In genomic region chr15:48059786-48060185, GRCh38 we compare ENCODE assay signal across 16 cellular contexts.
DNase-seq lines count a peak whose midpoint lies in the region; ATAC-seq and TF ChIP-seq lines count a peak whose summit lies in the region.
"Had no signal": no experiment of that assay in that cellular context is flagged by ENCODE, and none has a peak within 500 bp of the region (broad histone marks: within the 10 kb centered on the region; RNA-seq: fewer than 3 reads in every experiment).

No MANE protein-coding gene starts in this region.

- no peak overlapping the region for H3K4me3 Mint-ChIP-seq in activated T-cell treated with anti-CD3 and anti-CD28 coated beads, Interleukin-2, amount 50 U/mL, for 24 hours
- H3K4me3 Mint-ChIP-seq: activated CD4-positive, alpha-beta memory T cell treated with anti-CD3 and anti-CD28 coated beads for 36 hours; B cell; dendritic cell treated with granulocyte-macrophage colony-stimulating factor and Interleukin-4, amounts not matched to agents 40 ng/mL and 50 ng/mL, for 4 days; memory B cell had no signal

- intact Hi-C loops in left ventricle myocardium superior (cut with micrococcal nuclease) (no loop called here), posterior cingulate gyrus (cut with DNase I) (no loop called here)

- no peak for TF ChIP-seq CTCF in AG10803 (conservative IDR thresholded peaks at IDR 0.05; ENCODE audit: low read length)

- ATAC-seq in left ventricle myocardium superior = peak; percentile 30
- ATAC-seq in HG02571 (IDR thresholded peaks at IDR 0.05; ENCODE audit: unreplicated experiment) = no peak

- DNase-seq in AG10803 (ENCODE audit: low read depth) = peak; percentile 26
- peak in 46 of 56 donors; percentile 1 to 76 (median 40) for DNase-seq in amygdala (lab: John Stamatoyannopoulos, UW)
- peak; percentile 61 for DNase-seq in left ventricle myocardium superior
- peak; percentile 14 to 88 (median 39) for DNase-seq in posterior cingulate gyrus
- no peak for DNase-seq in stimulated activated CD4-positive, alpha-beta T cell treated with anti-CD3 and anti-CD28 coated beads, Interleukin-15, amount 100 ng/mL, for 24 hours
- no peak for DNase-seq in GF-D8 (lab: John Stamatoyannopoulos, UW)
- DNase-seq in activated T-cell treated with anti-CD3 and anti-CD28 coated beads, Interleukin-2, amount 50 U/mL, for 24 hours = no peak
- DNase-seq: activated CD4-positive, alpha-beta memory T cell treated with anti-CD3 and anti-CD28 coated beads for 36 hours; activated gamma-delta T cell; EL; Kasumi-1; T-helper 2 cell had no signal

- no peaks in the 10 kb centered on the region for H3K36me3 Mint-ChIP-seq in activated T-cell treated with anti-CD3 and anti-CD28 coated beads, Interleukin-2, amount 50 U/mL, for 24 hours (ENCODE audit: low read depth)
- H3K36me3 Mint-ChIP-seq: activated CD4-positive, alpha-beta memory T cell treated with anti-CD3 and anti-CD28 coated beads for 36 hours; memory B cell had no signal

- H3K27ac Mint-ChIP-seq in activated T-cell treated with anti-CD3 and anti-CD28 coated beads, Interleukin-2, amount 50 U/mL, for 24 hours = no peak overlapping the region
- H3K27ac Mint-ChIP-seq: activated CD4-positive, alpha-beta memory T cell treated with anti-CD3 and anti-CD28 coated beads for 36 hours; B cell; dendritic cell treated with granulocyte-macrophage colony-stimulating factor and Interleukin-4, amounts not matched to agents 40 ng/mL and 50 ng/mL, for 4 days; memory B cell had no signal

- H3K4me3 ChIP-seq in AG10803 (ENCODE audit: low read length) = no peak overlapping the region

- H3K4me1 Mint-ChIP-seq in activated T-cell treated with anti-CD3 and anti-CD28 coated beads, Interleukin-2, amount 50 U/mL, for 24 hours (ENCODE audit: low read depth) = no peaks in the 10 kb centered on the region
- H3K4me1 Mint-ChIP-seq: B cell, memory B cell had no signal

- H3K27me3 Mint-ChIP-seq in activated T-cell treated with anti-CD3 and anti-CD28 coated beads, Interleukin-2, amount 50 U/mL, for 24 hours = peaks cover 5% of the 10 kb centered on the region
- H3K27me3 Mint-ChIP-seq: activated CD4-positive, alpha-beta memory T cell treated with anti-CD3 and anti-CD28 coated beads for 36 hours; dendritic cell treated with granulocyte-macrophage colony-stimulating factor and Interleukin-4, amounts not matched to agents 40 ng/mL and 50 ng/mL, for 4 days had no signal

- H3K9me3 Mint-ChIP-seq in activated T-cell treated with anti-CD3 and anti-CD28 coated beads, Interleukin-2, amount 50 U/mL, for 24 hours = no peaks in the 10 kb centered on the region
- H3K9me3 Mint-ChIP-seq: dendritic cell treated with granulocyte-macrophage colony-stimulating factor and Interleukin-4, amounts not matched to agents 40 ng/mL and 50 ng/mL, for 4 days had no signal

Comparison
In these comparisons a context has a peak if more than half of its experiments do, and no peak if none do; other contexts are left out.
1. DNase-seq: peak in AG10803 (single experiment), amygdala (46 of 56), left ventricle myocardium superior (single experiment) and posterior cingulate gyrus (10 of 10); none in stimulated activated CD4-positive, alpha-beta T cell treated with anti-CD3 and anti-CD28 coated beads, Interleukin-15, amount 100 ng/mL, for 24 hours (single experiment), GF-D8 (single experiment) and activated T-cell treated with anti-CD3 and anti-CD28 coated beads, Interleukin-2, amount 50 U/mL, for 24 hours (single experiment).